14 cellular contexts compared by ENCODE assay signal in the genomic region with DNA sequence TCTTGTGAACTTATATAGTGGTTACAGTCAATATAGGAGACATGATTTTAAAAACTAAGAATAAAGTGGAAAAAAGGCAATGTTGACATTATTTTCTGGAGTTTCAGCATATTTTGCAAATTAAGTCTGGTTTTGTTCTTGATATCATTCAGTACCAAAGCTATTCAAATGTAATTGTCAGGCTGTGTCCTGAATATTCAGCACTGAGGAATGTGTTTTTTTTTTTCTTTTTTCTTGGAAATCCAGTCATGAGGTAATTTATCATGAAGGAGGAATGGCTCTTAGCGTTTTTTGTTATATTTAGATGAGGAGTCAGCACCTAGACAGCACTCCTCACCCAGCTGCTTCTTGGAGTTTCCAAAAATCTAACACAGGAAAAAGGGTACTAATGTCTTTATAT.
DNase-seq lines count a peak whose midpoint lies in the region; ATAC-seq, FAIRE-seq and TF ChIP-seq lines count a peak whose summit lies in the region.
"Had no signal": no experiment of that assay in that cellular context is flagged by ENCODE, and none has a peak within 500 bp of the region (broad histone marks: within the 10 kb centered on the region; RNA-seq: fewer than 3 reads in every experiment).

No MANE protein-coding gene starts in this region.

- ATAC-seq in foreskin keratinocyte (peak; percentile 73), thoracic aorta (ENCODE audit: insufficient number of reproducible peaks, low FRiP score, low read depth) (peak; percentile 62), GM21447 (IDR thresholded peaks at IDR 0.05; ENCODE audit: unreplicated experiment) (no peak), HG02763 (IDR thresholded peaks at IDR 0.05; ENCODE audit: unreplicated experiment) (no peak)

- H3K27me3 Mint-ChIP-seq in HFFc6 (ENCODE audit: insufficient read depth) (no peaks in the 10 kb centered on the region), astrocyte (ENCODE audit: low read depth, unreplicated experiment) (no peaks in the 10 kb centered on the region)
- no peaks in the 10 kb centered on the region for H3K27me3 Mint-ChIP-seq in activated CD4-positive, alpha-beta memory T cell treated with anti-CD3 and anti-CD28 coated beads for 36 hours
- H3K27me3 Mint-ChIP-seq: progenitor cell of endocrine pancreas had no signal

- TF ChIP-seq CTCF in HFFc6 (IDR thresholded peaks at IDR 0.05) = no peak
- no peak for TF ChIP-seq CTCF in astrocyte (IDR thresholded peaks at IDR 0.05; ENCODE audit: insufficient read depth, low read depth, low read length)
- TF ChIP-seq CTCF in foreskin keratinocyte (conservative IDR thresholded peaks at IDR 0.05) = no peak
- TF ChIP-seq CTCF in thoracic aorta (IDR thresholded peaks at IDR 0.05) = no peak

- H3K4me1 Mint-ChIP-seq in HFFc6 (ENCODE audit: low read depth) (peaks cover 19% of the 10 kb centered on the region), astrocyte (ENCODE audit: low read depth, unreplicated experiment) (peaks cover 7% of the 10 kb centered on the region)
- H3K4me1 Mint-ChIP-seq in activated CD4-positive, alpha-beta memory T cell treated with anti-CD3 and anti-CD28 coated beads for 36 hours (ENCODE audit: low read depth) = no peaks in the 10 kb centered on the region

- no peak overlapping the region for H3K9ac ChIP-seq in astrocyte (ENCODE audit: low read length)

- no peak overlapping the region for H3K4me3 ChIP-seq in astrocyte (ENCODE audit: insufficient read depth, low read depth, low read length)
- H3K4me3 ChIP-seq in thoracic aorta = no peak overlapping the region
- H3K4me3 ChIP-seq: SJCRH30 had no signal

- CTCF ChIA-PET in activated CD4-positive, alpha-beta memory T cell treated with anti-CD3 and anti-CD28 coated beads for 36 hours (lab: Charles Lee) = no interaction called here

- H3K4me1 ChIP-seq in astrocyte (ENCODE audit: insufficient read depth, low read length) = peaks cover 9% of the 10 kb centered on the region
- H3K4me1 ChIP-seq in foreskin keratinocyte = peaks cover 13% of the 10 kb centered on the region
- H3K4me1 ChIP-seq in thoracic aorta (ENCODE audit: control insufficient read depth in 1 of 2, low read depth in 2 of 2) = peaks cover 5 to 15% of the 10 kb centered on the region in 2 donors

- H4K20me1 ChIP-seq in astrocyte (ENCODE audit: insufficient read depth, low read length) = no peaks in the 10 kb centered on the region

- H3K79me2 ChIP-seq in astrocyte (ENCODE audit: insufficient read depth, low read length) = no peaks in the 10 kb centered on the region

- H3K9me3 ChIP-seq in astrocyte (ENCODE audit: insufficient read depth, low read depth, low read length) (no peaks in the 10 kb centered on the region), thoracic aorta (no peaks in the 10 kb centered on the region)
- H3K9me3 ChIP-seq: SJCRH30 had no signal

- no peaks in the 10 kb centered on the region; the same call in 1 of the 2 replicates for H3K9me3 Mint-ChIP-seq in HFFc6
- no peaks in the 10 kb centered on the region for H3K9me3 Mint-ChIP-seq in astrocyte (ENCODE audit: unreplicated experiment)
- peaks cover 3% of the 10 kb centered on the region for H3K9me3 Mint-ChIP-seq in activated CD4-positive, alpha-beta memory T cell treated with anti-CD3 and anti-CD28 coated beads for 36 hours

- peaks cover 5% of the 10 kb centered on the region for H3K36me3 Mint-ChIP-seq in HFFc6 (ENCODE audit: low read depth)
- no peaks in the 10 kb centered on the region for H3K36me3 Mint-ChIP-seq in astrocyte (ENCODE audit: low read depth, unreplicated experiment)
- peaks cover 15% of the 10 kb centered on the region for H3K36me3 Mint-ChIP-seq in activated CD4-positive, alpha-beta memory T cell treated with anti-CD3 and anti-CD28 coated beads for 36 hours

- H3K27ac ChIP-seq in astrocyte (ENCODE audit: low read depth, low read length) = peak overlapping the region; percentile 74
- H3K27ac ChIP-seq in foreskin keratinocyte = peak overlapping the region; percentile 3
- no peak overlapping the region for H3K27ac ChIP-seq in thoracic aorta
- H3K27ac ChIP-seq: SJCRH30 had no signal

- H3K27me3 ChIP-seq in astrocyte (ENCODE audit: insufficient read depth, low read length) (no peaks in the 10 kb centered on the region), foreskin keratinocyte (no peaks in the 10 kb centered on the region), thoracic aorta (replicated peaks; ENCODE audit: insufficient read depth) (no peaks in the 10 kb centered on the region)
- H3K27me3 ChIP-seq: SJCRH30 had no signal

- H3K4me3 Mint-ChIP-seq in HFFc6 = no peak overlapping the region
- H3K4me3 Mint-ChIP-seq in astrocyte (ENCODE audit: unreplicated experiment) = no peak overlapping the region
- H3K4me3 Mint-ChIP-seq in activated CD4-positive, alpha-beta memory T cell treated with anti-CD3 and anti-CD28 coated beads for 36 hours = no peak overlapping the region

- H3K27ac Mint-ChIP-seq in HFFc6 (no peak overlapping the region), astrocyte (ENCODE audit: unreplicated experiment) (peak overlapping the region; percentile 34)
- H3K27ac Mint-ChIP-seq in activated CD4-positive, alpha-beta memory T cell treated with anti-CD3 and anti-CD28 coated beads for 36 hours = no peak overlapping the region
- H3K27ac Mint-ChIP-seq: progenitor cell of endocrine pancreas had no signal

- intact Hi-C loops in activated CD4-positive, alpha-beta memory T cell treated with anti-CD3 and anti-CD28 coated beads for 36 hours (cut with micrococcal nuclease) = no loop called here

- POLR2A ChIA-PET in activated CD4-positive, alpha-beta memory T cell treated with anti-CD3 and anti-CD28 coated beads for 36 hours (lab: Charles Lee) = interaction anchor here (0.6 kb wide), 1 partner anchor 792 kb away, joined by 4 read pairs; no protein-coding TSS in a partner anchor

- no peak overlapping the region for H2AFZ ChIP-seq in astrocyte (ENCODE audit: low read depth, low read length)

- peak; percentile 93 for FAIRE-seq in astrocyte (lab: Jason Lieb, UNC)

- peak overlapping the region; percentile 41 for H3K4me2 ChIP-seq in astrocyte (ENCODE audit: low read length)

- DNase-seq in HFFc6 = peak; percentile 71
- peak; percentile 93 for DNase-seq in astrocyte (ENCODE audit: low read depth)
- DNase-seq in foreskin keratinocyte = peak; percentile 63 to 83
- DNase-seq in thoracic aorta (ENCODE audit: low spot score) = no peak
- DNase-seq in stimulated activated naive CD4-positive, alpha-beta T cell (lab: John Stamatoyannopoulos, UW) = no peak
- DNase-seq in activated CD4-positive, alpha-beta memory T cell treated with anti-CD3 and anti-CD28 coated beads for 36 hours = no peak
- DNase-seq: central memory CD4-positive, alpha-beta T cell; DMS79; NCI-H1105; NCI-H510A; SJCRH30 had no signal

- no peaks in the 10 kb centered on the region for H3K36me3 ChIP-seq in astrocyte (ENCODE audit: insufficient read depth, low read length)
- no peaks in the 10 kb centered on the region for H3K36me3 ChIP-seq in thoracic aorta
- H3K36me3 ChIP-seq: SJCRH30 had no signal

Comparison
In these comparisons a context has a peak if more than half of its experiments do, and no peak if none do; other contexts are left out.
1. DNase-seq: peak in HFFc6 (single experiment), astrocyte (single experiment) and foreskin keratinocyte (2 of 2); none in thoracic aorta (single experiment), stimulated activated naive CD4-positive, alpha-beta T cell (0 of 6) and activated CD4-positive, alpha-beta memory T cell treated with anti-CD3 and anti-CD28 coated beads for 36 hours (single experiment).
2. H3K27ac ChIP-seq: peak in astrocyte (single experiment) and foreskin keratinocyte (single experiment); none in thoracic aorta (0 of 2).
3. ATAC-seq: peak in foreskin keratinocyte (single experiment) and thoracic aorta (single experiment); none in GM21447 (single experiment) and HG02763 (single experiment).